Comparison of ENCODE assay signal across 29 cellular contexts in genomic region chr12:121017966-121018491, GRCh38. TPM values are rescaled to one million over a fixed set of nuclear protein-coding genes. Genes with fewer than 3 reads are reported as not detected.
"Had no signal": no experiment of that assay in that cellular context is flagged by ENCODE, and none has a peak within 500 bp of the region (broad histone marks: within the 10 kb centered on the region; RNA-seq: fewer than 3 reads in every experiment).

No MANE protein-coding gene starts in this region.

- H3K4me3 ChIP-seq: cardiac muscle cell, SJCRH30 had no signal

- H3K27ac ChIP-seq: brain microvascular endothelial cell, cardiac muscle cell, SJCRH30 had no signal

- H3K36me3 ChIP-seq: brain microvascular endothelial cell, cardiac muscle cell, SJCRH30 had no signal

- H3K4me3 Mint-ChIP-seq: activated CD8-positive, alpha-beta memory T cell treated with anti-CD3 and anti-CD28 coated beads, Interleukin-2, amount 10 ng/mL, durations not matched to agents 7 days and 5 days; activated naive CD4-positive, alpha-beta T cell treated with anti-CD3 and anti-CD28 coated beads for 36 hours; activated naive CD8-positive, alpha-beta T cell; activated T-cell treated with anti-CD3 and anti-CD28 coated beads, Interleukin-2, amount 50 U/mL, for 24 hours; WTC11 had no signal

- H3K27me3 ChIP-seq: brain microvascular endothelial cell, cardiac muscle cell, SJCRH30 had no signal

- H3K27ac Mint-ChIP-seq: activated naive CD4-positive, alpha-beta T cell treated with anti-CD3 and anti-CD28 coated beads for 36 hours; activated naive CD8-positive, alpha-beta T cell; activated T-cell treated with anti-CD3 and anti-CD28 coated beads, Interleukin-2, amount 50 U/mL, for 24 hours; WTC11 had no signal

- H3K4me1 ChIP-seq: SJCRH30 had no signal

- ATAC-seq: activated CD8-positive, alpha-beta memory T cell treated with anti-CD3 and anti-CD28 coated beads, Interleukin-2, amount 10 ng/mL, durations not matched to agents 7 days and 5 days; Panc1; WTC11 had no signal

- H3K9me3 Mint-ChIP-seq: activated naive CD4-positive, alpha-beta T cell treated with anti-CD3 and anti-CD28 coated beads for 36 hours; activated T-cell treated with anti-CD3 and anti-CD28 coated beads, Interleukin-2, amount 50 U/mL, for 24 hours; activated T-helper 1 cell treated with anti-CD3 and anti-CD28 coated beads, Interleukin-12 subunit alpha, Interleukin-12 subunit beta, Interleukin-2, Interleukin-4 antibody, amounts not matched to agents 30 ng/mL and 10 ng/mL and 1 ng/mL, durations not matched to agents 14 hours and 24 hours and 36 hours; WTC11 had no signal

- H3K9me3 ChIP-seq: SJCRH30, SK-N-SH had no signal

- DNase-seq: activated CD4-positive, alpha-beta T cell treated with anti-CD3 and anti-CD28 coated beads for 48 hours; activated CD4-positive, alpha-beta T cell treated with anti-CD3 and anti-CD28 coated beads, Interleukin-2, amount 50 U/mL, for 4 hours; activated CD4-positive, CD25-positive, alpha-beta regulatory T cell treated with anti-CD3 and anti-CD28 coated beads, Interleukin-2, amount 50 U/mL, for 72 hours; activated CD8-positive, alpha-beta memory T cell treated with anti-CD3 and anti-CD28 coated beads, Interleukin-2, amount 10 ng/mL, durations not matched to agents 7 days and 5 days; activated gamma-delta T cell; activated naive CD4-positive, alpha-beta T cell treated with anti-CD3 and anti-CD28 coated beads for 36 hours; activated T-cell treated with anti-CD3 and anti-CD28 coated beads, Interleukin-2, amount 50 U/mL, for 24 hours; brain microvascular endothelial cell; Kasumi-1; NCI-H1105 treated with DMSO at 0.1 percent for 48 hours; NCI-H1436 treated with DMSO at 0.1 percent for 48 hours; NCI-H187; NCI-H2081; NCI-H510A treated with DMSO at 0.1 percent for 48 hours; NCI-H69; NK-92 treated with Interleukin-12 subunit alpha and Interleukin-12 subunit beta, amount 100 ng/mL, for 24 hours; OCI-M1; Right ventricle myocardium superior; RPMI8226; SJCRH30; SK-N-SH; SW 1271; T-helper 9 cell had no signal

- H3K27me3 Mint-ChIP-seq: activated CD8-positive, alpha-beta memory T cell treated with anti-CD3 and anti-CD28 coated beads, Interleukin-2, amount 10 ng/mL, durations not matched to agents 7 days and 5 days; activated naive CD8-positive, alpha-beta T cell; activated T-cell treated with anti-CD3 and anti-CD28 coated beads, Interleukin-2, amount 50 U/mL, for 24 hours had no signal

RNA-seq across cellular contexts. Expression of gene OASL, which starts 21.0 kb away (rescaled TPM):
- total RNA-seq: cardiac muscle cell, SJCRH30 had no signal
- polyA plus RNA-seq: cardiac muscle cell had no signal

RNA-seq across cellular contexts. Expression of gene HNF1A, which starts 39.7 kb away (rescaled TPM):
- total RNA-seq: activated CD8-positive, alpha-beta memory T cell treated with anti-CD3 and anti-CD28 coated beads, Interleukin-2, amount 10 ng/mL, durations not matched to agents 7 days and 5 days; activated naive CD4-positive, alpha-beta T cell treated with anti-CD3 and anti-CD28 coated beads for 36 hours; activated T-helper 1 cell treated with anti-CD3 and anti-CD28 coated beads, Interleukin-12 subunit alpha, Interleukin-12 subunit beta, Interleukin-2, Interleukin-4 antibody, amounts not matched to agents 30 ng/mL and 10 ng/mL and 1 ng/mL, durations not matched to agents 14 hours and 24 hours and 36 hours; cardiac muscle cell; Right ventricle myocardium superior; T-helper 1 cell treated with Interleukin-12 subunit alpha and Interleukin-12 subunit beta and Interleukin-4 antibody, amounts not matched to agents 30 ng/mL and 1 ng/mL, for 36 hours; WTC11 had no signal
- polyA plus RNA-seq: cardiac muscle cell, SK-N-SH had no signal
